Comparison of ENCODE assay signal across 35 cellular contexts in genomic region chr7:17560966-17561365, GRCh38.
"Had no signal": no experiment of that assay in that cellular context is flagged by ENCODE, and none has a peak within 500 bp of the region (broad histone marks: within the 10 kb centered on the region; RNA-seq: fewer than 3 reads in every experiment).

No MANE protein-coding gene starts in this region.

- H3K9me3 Mint-ChIP-seq: activated B cell treated with CpG ODN at 0.5 μM for 24 hours; activated CD4-positive, alpha-beta memory T cell treated with anti-CD3 and anti-CD28 coated beads for 36 hours; activated T-helper 17 cell treated with anti-CD3 and anti-CD28 coated beads, Interleukin-2, amount 50 U/mL, for 72 hours had no signal

- DNase-seq: activated B cell treated with CpG ODN at 0.5 μM for 24 hours; activated CD4-positive, alpha-beta memory T cell treated with anti-CD3 and anti-CD28 coated beads for 36 hours; activated CD4-positive, alpha-beta T cell treated with anti-CD3 and anti-CD28 coated beads for 4 hours; activated CD4-positive, alpha-beta T cell treated with anti-CD3 and anti-CD28 coated beads, Interleukin-2, amount 50 U/mL, for 1 hour; activated CD4-positive, CD25-positive, alpha-beta regulatory T cell treated with anti-CD3 and anti-CD28 coated beads, Interleukin-2, amount 50 U/mL, for 72 hours; activated CD8-positive, alpha-beta memory T cell treated with anti-CD3 and anti-CD28 coated beads, Interleukin-2, amount 10 ng/mL, durations not matched to agents 7 days and 5 days; activated CD8-positive, alpha-beta memory T cell treated with anti-CD3 and anti-CD28 coated beads, Interleukin-2, amount 50 U/mL, for 48 hours; activated effector memory CD4-positive, alpha-beta T cell treated with anti-CD3 and anti-CD28 coated beads, Interleukin-2, amount 50 U/mL, for 16 hours; activated naive CD4-positive, alpha-beta T cell; activated naive CD4-positive, alpha-beta T cell treated with anti-CD3 and anti-CD28 coated beads, Interleukin-2, amount 50 U/mL, for 16 hours; activated naive CD8-positive, alpha-beta T cell treated with anti-CD3 and anti-CD28 coated beads for 36 hours; activated T-cell treated with anti-CD3 and anti-CD28 coated beads, Interleukin-2, amount 50 U/mL, for 72 hours; amniotic stem cell; aorta; brain microvascular endothelial cell; Karpas-422; MG63; NCI-H1048; NCI-H1105 treated with DMSO at 0.1 percent for 48 hours; NCI-H1436; NCI-H1694; NCI-H1930; NCI-H2081 treated with DMSO at 0.1 percent for 48 hours; NCI-H345; NCI-H524 treated with DMSO at 0.1 percent for 48 hours; Peyer's patch; RPMI8226; SIG-M5; T-cell; T-helper 17 cell; T-helper 9 cell had no signal

- H3K36me3 ChIP-seq: brain microvascular endothelial cell, MG63, Peyer's patch had no signal

- H3K4me1 Mint-ChIP-seq: activated B cell treated with CpG ODN at 0.5 μM for 24 hours; activated CD8-positive, alpha-beta memory T cell treated with anti-CD3 and anti-CD28 coated beads, Interleukin-2, amount 10 ng/mL, durations not matched to agents 7 days and 5 days; activated naive CD8-positive, alpha-beta T cell treated with anti-CD3 and anti-CD28 coated beads for 36 hours; activated T-helper 17 cell treated with anti-CD3 and anti-CD28 coated beads, Interleukin-2, amount 50 U/mL, for 72 hours; T-cell; T-helper 17 cell had no signal

- H3K27me3 Mint-ChIP-seq: activated B cell treated with CpG ODN at 0.5 μM for 24 hours; activated T-helper 17 cell treated with anti-CD3 and anti-CD28 coated beads, Interleukin-2, amount 50 U/mL, for 72 hours had no signal

- H3K4me3 Mint-ChIP-seq: activated B cell treated with CpG ODN at 0.5 μM for 24 hours; activated CD4-positive, alpha-beta memory T cell treated with anti-CD3 and anti-CD28 coated beads for 36 hours; activated CD8-positive, alpha-beta memory T cell treated with anti-CD3 and anti-CD28 coated beads, Interleukin-2, amount 10 ng/mL, durations not matched to agents 7 days and 5 days; activated naive CD8-positive, alpha-beta T cell treated with anti-CD3 and anti-CD28 coated beads for 36 hours; activated T-cell treated with anti-CD3 and anti-CD28 coated beads, Interleukin-2, amount 50 U/mL, for 72 hours; activated T-helper 17 cell treated with anti-CD3 and anti-CD28 coated beads, Interleukin-2, amount 50 U/mL, for 72 hours; T-cell; T-helper 17 cell had no signal

- H3K27ac ChIP-seq: brain microvascular endothelial cell, Peyer's patch, VCaP had no signal

- H3K27me3 ChIP-seq: brain microvascular endothelial cell, MG63, Peyer's patch had no signal

- ATAC-seq: activated CD8-positive, alpha-beta memory T cell treated with anti-CD3 and anti-CD28 coated beads, Interleukin-2, amount 10 ng/mL, durations not matched to agents 7 days and 5 days; activated T-cell treated with anti-CD3 and anti-CD28 coated beads, Interleukin-2, amount 50 U/mL, for 72 hours; Right ventricle myocardium inferior; SK-N-SH treated with all-trans-retinoic acid at 6 μM for 48 hours; T-cell; T-helper 17 cell had no signal

- H3K9me3 ChIP-seq: MG63, Peyer's patch had no signal

- H3K36me3 Mint-ChIP-seq: activated CD4-positive, alpha-beta memory T cell treated with anti-CD3 and anti-CD28 coated beads for 36 hours; activated CD8-positive, alpha-beta memory T cell treated with anti-CD3 and anti-CD28 coated beads, Interleukin-2, amount 10 ng/mL, durations not matched to agents 7 days and 5 days; activated naive CD8-positive, alpha-beta T cell treated with anti-CD3 and anti-CD28 coated beads for 36 hours; T-cell had no signal

- H3K27ac Mint-ChIP-seq: activated B cell treated with CpG ODN at 0.5 μM for 24 hours; activated CD4-positive, alpha-beta memory T cell treated with anti-CD3 and anti-CD28 coated beads for 36 hours; activated CD8-positive, alpha-beta memory T cell treated with anti-CD3 and anti-CD28 coated beads, Interleukin-2, amount 10 ng/mL, durations not matched to agents 7 days and 5 days; activated naive CD8-positive, alpha-beta T cell treated with anti-CD3 and anti-CD28 coated beads for 36 hours; activated T-cell treated with anti-CD3 and anti-CD28 coated beads, Interleukin-2, amount 50 U/mL, for 72 hours; activated T-helper 17 cell treated with anti-CD3 and anti-CD28 coated beads, Interleukin-2, amount 50 U/mL, for 72 hours; T-cell; T-helper 17 cell had no signal

- H3K4me3 ChIP-seq: MG63, Peyer's patch had no signal
